ENCODE assay signal across 8 cellular contexts in the genomic region with DNA sequence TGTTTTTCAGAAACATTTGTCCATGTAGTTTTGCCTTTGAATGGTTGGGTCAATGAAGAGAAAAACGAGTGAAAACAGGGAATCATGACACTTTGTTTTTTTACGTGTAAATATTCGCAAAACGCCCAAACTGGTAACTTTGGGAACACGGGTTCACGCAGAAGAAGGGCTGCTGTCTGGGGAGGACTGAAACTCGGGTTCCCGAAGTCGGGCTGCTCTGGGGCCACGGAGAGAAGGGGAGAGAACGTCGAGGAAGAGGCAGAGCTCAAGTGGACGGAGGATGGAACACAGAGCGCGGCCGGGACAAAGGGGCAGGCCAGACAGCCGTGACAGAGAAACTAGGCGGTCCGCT. TPM values are rescaled to one million over a fixed set of nuclear protein-coding genes. Genes with fewer than 3 reads are reported as not detected.
DNase-seq lines count a peak whose midpoint lies in the region; ATAC-seq and TF ChIP-seq lines count a peak whose summit lies in the region.

No MANE protein-coding gene starts in this region.

- H3K4me1 ChIP-seq in OCI-LY7 (ENCODE audit: insufficient read depth, low read length, poor library complexity, severe bottlenecking) (peaks cover 21% of the 10 kb centered on the region), endodermal cell (ENCODE audit: control insufficient read depth, insufficient read depth, low read length) (no peaks in the 10 kb centered on the region)

- H3K9me3 ChIP-seq in OCI-LY7 (ENCODE audit: low read length) (no peaks in the 10 kb centered on the region), endodermal cell (ENCODE audit: control insufficient read depth, low read length) (peaks cover 9% of the 10 kb centered on the region)

- H3K9me3 Mint-ChIP-seq in T-helper 2 cell treated with Interferon-gamma antibody and Interleukin-4, amounts not matched to agents 5 μg/mL and 100 μg/mL, for 36 hours, result peaks cover 5% of the 10 kb centered on the region
- peaks cover 3% of the 10 kb centered on the region for H3K9me3 Mint-ChIP-seq in endodermal cell
- no peaks in the 10 kb centered on the region for H3K9me3 Mint-ChIP-seq in natural killer cell treated with Interleukin-12 subunit alpha and Interleukin-12 subunit beta and Interleukin-15 and Interleukin-18, amount 100 ng/mL, for 72 hours

- no peak for DNase-seq in T-helper 2 cell treated with Interferon-gamma antibody and Interleukin-4, amounts not matched to agents 5 μg/mL and 100 μg/mL, for 36 hours (ENCODE audit: low spot score)
- DNase-seq in T-helper 2 cell, result no peak
- no peak for DNase-seq in OCI-LY7 (ENCODE audit: low spot score)
- DNase-seq in endodermal cell, result no peak
- no peak for DNase-seq in natural killer cell treated with Interleukin-12 subunit alpha and Interleukin-12 subunit beta and Interleukin-15 and Interleukin-18, amount 100 ng/mL, for 72 hours (ENCODE audit: low spot score)
- DNase-seq in putamen (ENCODE audit: low spot score), result no peak
- DNase-seq in retina, result no peak

- peak overlapping the region; percentile 77 for H3K27ac ChIP-seq in OCI-LY7 (ENCODE audit: low read depth, low read length, poor library complexity, severe bottlenecking)
- peak overlapping the region; percentile 97 for H3K27ac ChIP-seq in endodermal cell (ENCODE audit: low read depth, low read length)

- peaks cover 23% of the 10 kb centered on the region for H3K4me1 Mint-ChIP-seq in T-helper 2 cell treated with Interferon-gamma antibody and Interleukin-4, amounts not matched to agents 5 μg/mL and 100 μg/mL, for 36 hours (ENCODE audit: low read depth)
- H3K4me1 Mint-ChIP-seq in endodermal cell, result peaks cover 14% of the 10 kb centered on the region
- peaks cover 21 to 23% of the 10 kb centered on the region in 2 donors for H3K4me1 Mint-ChIP-seq in natural killer cell treated with Interleukin-12 subunit alpha and Interleukin-12 subunit beta and Interleukin-15 and Interleukin-18, amount 100 ng/mL, for 72 hours (ENCODE audit: low read depth in 2 of 2)

- H3K4me3 ChIP-seq in OCI-LY7 (ENCODE audit: low read depth, low read length, poor library complexity, severe bottlenecking), result peak overlapping the region; percentile 74
- H3K4me3 ChIP-seq in endodermal cell (ENCODE audit: low read length), result peak overlapping the region; percentile 75

- CTCF ChIA-PET in OCI-LY7 (lab: Charles Lee; ENCODE audit: unreplicated experiment), result no interaction called here

- peak overlapping the region; percentile 84 for H3K9ac ChIP-seq in endodermal cell (ENCODE audit: extremely low read depth, low read length, poor library complexity, severe bottlenecking)

- peak; percentile 45 for ATAC-seq in HG02588 (IDR thresholded peaks at IDR 0.05; ENCODE audit: unreplicated experiment)
- peak; percentile 64 to 69 for ATAC-seq in natural killer cell treated with Interleukin-12 subunit alpha and Interleukin-12 subunit beta and Interleukin-15 and Interleukin-18, amount 100 ng/mL, for 72 hours

- H3K36me3 ChIP-seq in OCI-LY7 (ENCODE audit: insufficient read depth, low read length), result peaks cover 3% of the 10 kb centered on the region; the same call in 1 of the 2 replicates
- H3K36me3 ChIP-seq in endodermal cell (ENCODE audit: control insufficient read depth, insufficient read depth, low read length), result no peaks in the 10 kb centered on the region

- no peaks in the 10 kb centered on the region for H4K20me1 ChIP-seq in OCI-LY7 (ENCODE audit: insufficient read depth, low read length)

- intact Hi-C loops in OCI-LY7 (cut with micrococcal nuclease; ENCODE audit: unreplicated experiment), result loop anchor here (1.0 to 2.0 kb wide), 4 partner anchors 43 to 264 kb away; partner anchors contain the start of gene MIER3

- peak overlapping the region; percentile 82 for H3K4me2 ChIP-seq in OCI-LY7 (ENCODE audit: low read length)

- TF ChIP-seq CTCF in OCI-LY7 (conservative IDR thresholded peaks at IDR 0.05; ENCODE audit: low read length), result no peak
- no peak for TF ChIP-seq CTCF in endodermal cell (conservative IDR thresholded peaks at IDR 0.05)

- no peaks in the 10 kb centered on the region for H3K79me2 ChIP-seq in OCI-LY7 (ENCODE audit: insufficient read depth, low read depth, low read length)

- H2AFZ ChIP-seq in OCI-LY7 (ENCODE audit: low read length), result peak overlapping the region; percentile 92

- no peaks in the 10 kb centered on the region for H3K9me2 ChIP-seq in OCI-LY7 (ENCODE audit: insufficient read depth, low read length)

- peaks cover 18% of the 10 kb centered on the region for H3K27me3 Mint-ChIP-seq in T-helper 2 cell treated with Interferon-gamma antibody and Interleukin-4, amounts not matched to agents 5 μg/mL and 100 μg/mL, for 36 hours (ENCODE audit: low read depth)
- peaks cover 3% of the 10 kb centered on the region for H3K27me3 Mint-ChIP-seq in endodermal cell (ENCODE audit: insufficient read depth)
- H3K27me3 Mint-ChIP-seq in natural killer cell treated with Interleukin-12 subunit alpha and Interleukin-12 subunit beta and Interleukin-15 and Interleukin-18, amount 100 ng/mL, for 72 hours, result peaks cover 7 to 10% of the 10 kb centered on the region in 2 donors

- BruUV-seq in OCI-LY7 (replicated peaks; lab: Mats Ljungman, UMichigan), result TSS peak; percentile 86

- no peaks in the 10 kb centered on the region for H3K27me3 ChIP-seq in endodermal cell (ENCODE audit: control insufficient read depth, insufficient read depth, low read length, poor library complexity, severe bottlenecking)

- peak overlapping the region; percentile 81 for H3K27ac Mint-ChIP-seq in T-helper 2 cell treated with Interferon-gamma antibody and Interleukin-4, amounts not matched to agents 5 μg/mL and 100 μg/mL, for 36 hours
- H3K27ac Mint-ChIP-seq in endodermal cell, result peak overlapping the region; percentile 97
- H3K27ac Mint-ChIP-seq in natural killer cell treated with Interleukin-12 subunit alpha and Interleukin-12 subunit beta and Interleukin-15 and Interleukin-18, amount 100 ng/mL, for 72 hours, result peak overlapping the region; percentile 94 to 99

- peaks cover 3% of the 10 kb centered on the region for H3K36me3 Mint-ChIP-seq in T-helper 2 cell treated with Interferon-gamma antibody and Interleukin-4, amounts not matched to agents 5 μg/mL and 100 μg/mL, for 36 hours (ENCODE audit: low read depth)
- H3K36me3 Mint-ChIP-seq in endodermal cell (ENCODE audit: low read depth), result peaks cover 7% of the 10 kb centered on the region
- H3K36me3 Mint-ChIP-seq in natural killer cell treated with Interleukin-12 subunit alpha and Interleukin-12 subunit beta and Interleukin-15 and Interleukin-18, amount 100 ng/mL, for 72 hours, result no peaks in the 10 kb centered on the region

- H3K4me3 Mint-ChIP-seq in T-helper 2 cell treated with Interferon-gamma antibody and Interleukin-4, amounts not matched to agents 5 μg/mL and 100 μg/mL, for 36 hours, result peak overlapping the region; percentile 91
- peak overlapping the region; percentile 82 for H3K4me3 Mint-ChIP-seq in endodermal cell
- peak overlapping the region; percentile 95 for H3K4me3 Mint-ChIP-seq in natural killer cell treated with Interleukin-12 subunit alpha and Interleukin-12 subunit beta and Interleukin-15 and Interleukin-18, amount 100 ng/mL, for 72 hours

- 16% methylated on average over 11 to 19 of the region's 19 CpGs for WGBS in endodermal cell (ENCODE audit: insufficient coverage in 1 of 2, insufficient read length in 1 of 2), 2 experiments

- POLR2A ChIA-PET in OCI-LY7 (lab: Charles Lee), result interaction anchor here (0.7 to 3.6 kb wide), 6 partner anchors 9 to 314 kb away, joined by 3 to 20 read pairs (median 4); no protein-coding TSS in a partner anchor

RNA-seq across cellular contexts. Expression of gene SETD9, which starts 0.5 kb away (rescaled TPM):
- total RNA-seq in OCI-LY7 (2014; rRNA removed; shearing (Covaris generic)), result 5.0 and 6.7 TPM in 2 replicates
- 13.3 and 14.5 TPM in 2 replicates for total RNA-seq in OCI-LY7 (2022)
- 10 to 100 TPM in 1 of 2 donors, 1 to 10 TPM in 1; 5.0 to 14.9 TPM for total RNA-seq in endodermal cell
- polyA plus RNA-seq in endodermal cell (2013, experiment 1 of 2), result 10.2 TPM
- 8.5 TPM for polyA plus RNA-seq in endodermal cell (2013, experiment 2 of 2)
- total RNA-seq in natural killer cell treated with Interleukin-12 subunit alpha and Interleukin-12 subunit beta and Interleukin-15 and Interleukin-18, amount 100 ng/mL, for 72 hours, result 10 to 100 TPM in 1 of 2 donors, 1 to 10 TPM in 1; 4.5 to 12.1 TPM

RNA-seq across cellular contexts. Expression of gene MIER3, which starts 43.0 kb away (rescaled TPM):
- 12.6 and 51.9 TPM in 2 replicates for total RNA-seq in OCI-LY7 (2014; rRNA removed; shearing (Covaris generic))
- 25.3 and 29.2 TPM in 2 replicates for total RNA-seq in OCI-LY7 (2022)
- total RNA-seq in endodermal cell, result 10 to 100 TPM; 48.3 to 51.8 TPM
- 20.0 TPM for polyA plus RNA-seq in endodermal cell (2013, experiment 1 of 2)
- polyA plus RNA-seq in endodermal cell (2013, experiment 2 of 2), result 19.1 TPM
- total RNA-seq in natural killer cell treated with Interleukin-12 subunit alpha and Interleukin-12 subunit beta and Interleukin-15 and Interleukin-18, amount 100 ng/mL, for 72 hours, result 10 to 100 TPM; 21.0 to 28.7 TPM
